Comparison of ENCODE assay signal across 19 cellular contexts in genomic region chr15:33169625-33170024, GRCh38. TPM values are rescaled to one million over a fixed set of nuclear protein-coding genes. Genes with fewer than 3 reads are reported as not detected.
DNase-seq lines count a peak whose midpoint lies in the region; ATAC-seq and TF ChIP-seq lines count a peak whose summit lies in the region.
"Had no signal": no experiment of that assay in that cellular context is flagged by ENCODE, and none has a peak within 500 bp of the region (broad histone marks: within the 10 kb centered on the region; RNA-seq: fewer than 3 reads in every experiment).

No MANE protein-coding gene starts in this region.

- H4K5ac ChIP-seq in IMR-90 (ENCODE audit: low read depth, low read length) = no peak overlapping the region

- dilution Hi-C loops in IMR-90 (cut with HindIII; ENCODE audit: low sequenced_read_pairs, unreplicated experiment) = no loop called here

- no TSS peak for BruUV-seq in IMR-90 (replicated peaks; lab: Mats Ljungman, UMichigan)

- no peaks in the 10 kb centered on the region for H3K79me2 ChIP-seq in Karpas-422 (ENCODE audit: low read length)

- no peak overlapping the region for H2BK20ac ChIP-seq in IMR-90 (ENCODE audit: low read depth, low read length)

- no CpG with 5 or more reads among the region's 3 CpGs for WGBS in IMR-90 (ENCODE audit: extremely low coverage in 2 of 2, insufficient read length in 1 of 2), 2 experiments

- POLR2A ChIA-PET in IMR-90 (lab: Charles Lee; ENCODE audit: unreplicated experiment) = no interaction called here

- ATAC-seq in IMR-90 (ENCODE audit: low read depth) = no peak
- ATAC-seq: GM12878, GM23338 had no signal

- peak; percentile 34 for DNase-seq in AG10803 (ENCODE audit: low read depth)
- no peak for DNase-seq in IMR-90
- peak; percentile 13 for DNase-seq in fibroblast of gingiva (ENCODE audit: low read depth)
- no peak for DNase-seq in NCI-H510A (lab: John Stamatoyannopoulos, UW)
- no peak for DNase-seq in Karpas-422
- no peak for DNase-seq in amygdala (lab: John Stamatoyannopoulos, UW)
- DNase-seq: AML-193; BE2C; CD4-positive, alpha-beta T cell; CD8-positive, alpha-beta memory T cell; DMS 273 treated with DMSO at 0.1 percent for 48 hours; DMS79; EL; GDM1; H9; HFFc6 had no signal

- H4K20me1 ChIP-seq in IMR-90 (ENCODE audit: insufficient read depth, low read length) = no peaks in the 10 kb centered on the region
- no peaks in the 10 kb centered on the region for H4K20me1 ChIP-seq in Karpas-422 (ENCODE audit: insufficient read depth, low read depth, low read length)
- H4K20me1 ChIP-seq: BLaER1 treated with 17β-estradiol and CSF1 and Interleukin-3, amounts not matched to agents 10 nM and 100 nM had no signal

- H2AFZ ChIP-seq in IMR-90 (replicated peaks; ENCODE audit: low read length, poor library complexity) (no peak overlapping the region), Karpas-422 (ENCODE audit: low read length) (no peak overlapping the region)
- H2AFZ ChIP-seq: GM23338 had no signal

- H4K91ac ChIP-seq in IMR-90 (ENCODE audit: insufficient read depth, low read depth, low read length) = no peak overlapping the region

- no peak for TF ChIP-seq POLR2A in IMR-90 (IDR thresholded peaks at IDR 0.05; ENCODE audit: low read depth, low read length)

- no peaks in the 10 kb centered on the region for H3K36me3 ChIP-seq in IMR-90 (ENCODE audit: control insufficient read depth, insufficient read depth, low read length)
- H3K36me3 ChIP-seq in Karpas-422 (ENCODE audit: insufficient read depth, low read length) = no peaks in the 10 kb centered on the region
- H3K36me3 ChIP-seq: BE2C; BLaER1 treated with 17β-estradiol and CSF1 and Interleukin-3, amounts not matched to agents 10 nM and 100 nM had no signal

- no peak overlapping the region for H3K56ac ChIP-seq in IMR-90 (ENCODE audit: extremely low read depth, insufficient read depth, low read length)

- H2AK9ac ChIP-seq in IMR-90 (replicated peaks; ENCODE audit: low read depth, low read length, poor library complexity) = no peak overlapping the region

- H3K27me3 ChIP-seq in IMR-90 (ENCODE audit: control insufficient read depth, insufficient read depth, low read length) (peaks cover 19% of the 10 kb centered on the region), Karpas-422 (ENCODE audit: low read length) (no peaks in the 10 kb centered on the region)
- H3K27me3 ChIP-seq: BE2C; BLaER1 treated with 17β-estradiol and CSF1 and Interleukin-3, amounts not matched to agents 10 nM and 100 nM had no signal

- H3K9me3 ChIP-seq in IMR-90 (ENCODE audit: control insufficient read depth, insufficient read depth, low read length) = no peaks in the 10 kb centered on the region
- no peaks in the 10 kb centered on the region for H3K9me3 ChIP-seq in Karpas-422 (ENCODE audit: low read length)
- H3K9me3 ChIP-seq: BE2C had no signal

- H3K27ac ChIP-seq in IMR-90 (ENCODE audit: insufficient read depth, low read length) (no peak overlapping the region), Karpas-422 (ENCODE audit: low read length) (no peak overlapping the region)
- H3K27ac ChIP-seq: BLaER1 treated with 17β-estradiol and CSF1 and Interleukin-3, amounts not matched to agents 10 nM and 100 nM had no signal

- intact Hi-C loops in IMR-90 (cut with micrococcal nuclease) = no loop called here

- no peaks in the 10 kb centered on the region for H3K79me1 ChIP-seq in IMR-90 (ENCODE audit: low read depth in 1 of 2, low read length in 2 of 2)

- H3K14ac ChIP-seq in IMR-90 (replicated peaks; ENCODE audit: low read depth, low read length) = no peak overlapping the region

- H3K9me1 ChIP-seq in IMR-90 (ENCODE audit: insufficient read depth, low read length) = no peaks in the 10 kb centered on the region

- H3K4me3 ChIP-seq in AG10803 (ENCODE audit: low read length) (no peak overlapping the region), IMR-90 (ENCODE audit: insufficient read depth, low read depth, low read length) (no peak overlapping the region), Karpas-422 (ENCODE audit: low read length) (no peak overlapping the region)
- H3K4me3 ChIP-seq: BLaER1 treated with 17β-estradiol and CSF1 and Interleukin-3, amounts not matched to agents 10 nM and 100 nM; GM12878; GM23338 had no signal

- no peak overlapping the region for H3K18ac ChIP-seq in IMR-90 (ENCODE audit: low read depth, low read length)

- no peaks in the 10 kb centered on the region for H3K9me2 ChIP-seq in Karpas-422 (replicated peaks; ENCODE audit: insufficient read depth, low read length)

- no peak overlapping the region for H3K4ac ChIP-seq in IMR-90 (ENCODE audit: low read depth, low read length)

- no peak overlapping the region for H2BK120ac ChIP-seq in IMR-90 (ENCODE audit: low read depth, low read length)

- in situ Hi-C loops in IMR-90 (cut with MboI; ENCODE audit: low sequenced_read_pairs) = no loop called here

- no peak overlapping the region for H2AK5ac ChIP-seq in IMR-90 (ENCODE audit: low read depth, low read length)

- H2BK15ac ChIP-seq in IMR-90 (ENCODE audit: low read depth, low read length) = no peak overlapping the region

- H3K4me1 ChIP-seq in IMR-90 (ENCODE audit: control insufficient read depth, insufficient read depth, low read length) (no peaks in the 10 kb centered on the region), Karpas-422 (ENCODE audit: low read length) (peaks cover 5% of the 10 kb centered on the region; the same call in 1 of the 2 replicates)
- H3K4me1 ChIP-seq: BE2C had no signal

- no peak for TF ChIP-seq RAD21 in IMR-90 (IDR thresholded peaks at IDR 0.05; ENCODE audit: low read length)

- H3K23ac ChIP-seq in IMR-90 (ENCODE audit: low read depth, low read length) = no peak overlapping the region

- H4K8ac ChIP-seq in IMR-90 (ENCODE audit: low read depth in 2 of 2, low read length in 2 of 2) = no peak overlapping the region

- TF ChIP-seq CTCF in AG10803 (conservative IDR thresholded peaks at IDR 0.05; ENCODE audit: low read length) (no peak), IMR-90 (conservative IDR thresholded peaks at IDR 0.05; ENCODE audit: low read depth, low read length) (no peak)

- H3K9ac ChIP-seq in IMR-90 (ENCODE audit: low read depth, low read length) (no peak overlapping the region), Karpas-422 (ENCODE audit: low read length) (no peak overlapping the region)
- H3K9ac ChIP-seq: BLaER1 treated with 17β-estradiol and CSF1 and Interleukin-3, amounts not matched to agents 10 nM and 100 nM had no signal

- H2BK5ac ChIP-seq in IMR-90 (ENCODE audit: low read depth, low read length, poor library complexity, severe bottlenecking) = no peak overlapping the region

- H3K4me2 ChIP-seq in IMR-90 (ENCODE audit: low read depth, low read length) (no peak overlapping the region), Karpas-422 (ENCODE audit: low read depth, low read length, poor library complexity, severe bottlenecking) (no peak overlapping the region)
- H3K4me2 ChIP-seq: GM23338 had no signal

- CTCF ChIA-PET in IMR-90 (lab: Yijun Ruan, JAX) = interaction anchor here (0.7 kb wide), 1 partner anchor 88 kb away, joined by 3 read pairs; no protein-coding TSS in a partner anchor

TF ChIP-seq in IMR-90, 13 proteins besides CTCF, POLR2A, EP300 and RAD21:
- no peak for TF ChIP-seq RCOR1 (IDR thresholded peaks at IDR 0.05; ENCODE audit: insufficient replicate concordance, low read length)
- TF ChIP-seq RFX5 (IDR thresholded peaks at IDR 0.05; ENCODE audit: low read depth, low read length) = no peak
- peak; percentile 56; the same call in 1 of the 2 replicates for TF ChIP-seq MAFK (IDR thresholded peaks at IDR 0.05; ENCODE audit: low read depth, low read length)

RNA-seq across cellular contexts. Expression of gene FMN1, which starts 24.9 kb away (rescaled TPM):
- total RNA-seq in IMR-90 (2012; rRNA removed) = 17.6 and 29.4 TPM in 2 replicates
- 6.4 and 7.3 TPM in 2 replicates for polyA plus RNA-seq in IMR-90 (2012; rRNA removed)
- 1.3 and 2.7 TPM in 2 replicates for polyA plus RNA-seq in IMR-90 (2012; cell fraction: cytosol; rRNA removed)
- 3.5 and 18.2 TPM in 2 replicates for polyA plus RNA-seq in IMR-90 (2012; cell fraction: nucleus; rRNA removed; ENCODE audit: low replicate concordance)
- total RNA-seq in Karpas-422 (2014; rRNA removed; shearing (Covaris generic); ENCODE audit: low replicate concordance) = 0.47 and 1.1 TPM in 2 replicates

Comparison
In these comparisons a context has a peak if more than half of its experiments do, and no peak if none do; other contexts are left out.
1. DNase-seq: peak in AG10803 (single experiment) and fibroblast of gingiva (single experiment); none in IMR-90 (single experiment), NCI-H510A (single experiment), Karpas-422 (single experiment) and amygdala (0 of 56).